In the genomic region with DNA sequence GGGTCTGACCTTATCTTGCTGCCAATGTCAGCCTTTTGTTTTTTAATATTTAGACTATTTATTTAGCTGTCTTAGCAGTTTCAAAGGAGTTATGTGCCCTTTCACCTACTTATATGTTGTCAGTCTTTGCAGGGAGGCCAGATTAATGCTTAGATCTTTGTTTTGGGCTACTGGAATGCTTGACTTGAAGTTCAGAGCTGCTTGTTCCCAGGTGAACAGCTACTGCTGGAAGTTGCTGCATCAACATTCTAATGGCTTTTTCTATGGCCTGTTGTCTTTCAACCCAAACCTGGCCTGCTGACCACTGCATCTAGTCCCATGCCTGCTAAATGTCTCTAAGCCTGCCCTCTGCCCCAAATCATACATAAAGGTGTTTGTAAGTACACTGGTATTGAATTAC, we compare ENCODE assay signal across 3 cellular contexts.
TF ChIP-seq lines count a peak whose summit lies in the region.

No MANE protein-coding gene starts in this region.

TF ChIP-seq in SK-N-SH, 30 proteins besides CTCF, POLR2A, EP300 and RAD21:
- no peak for TF ChIP-seq PBX3 (IDR thresholded peaks at IDR 0.05)
- no peak for TF ChIP-seq GABPA (IDR thresholded peaks at IDR 0.05; ENCODE audit: low read depth)
- TF ChIP-seq SIN3A (IDR thresholded peaks at IDR 0.05; ENCODE audit: borderline replicate concordance, low read depth, low read length) = no peak
- TF ChIP-seq MXI1 (IDR thresholded peaks at IDR 0.05; ENCODE audit: low read depth, low read length) = no peak
- TF ChIP-seq SMC3 (IDR thresholded peaks at IDR 0.05; ENCODE audit: low read depth, low read length) = no peak
- TF ChIP-seq, protein P1, sequence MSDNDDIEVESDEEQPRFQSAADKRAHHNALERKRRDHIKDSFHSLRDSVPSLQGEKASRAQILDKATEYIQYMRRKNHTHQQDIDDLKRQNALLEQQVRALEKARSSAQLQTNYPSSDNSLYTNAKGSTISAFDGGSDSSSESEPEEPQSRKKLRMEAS (IDR thresholded peaks at IDR 0.05; ENCODE audit: low read depth) = no peak
- TF ChIP-seq YY1 (IDR thresholded peaks at IDR 0.05; ENCODE audit: low read depth) = no peak
- TF ChIP-seq IRF3 (IDR thresholded peaks at IDR 0.05; ENCODE audit: low read depth, low read length) = no peak
- no peak for TF ChIP-seq JUND (IDR thresholded peaks at IDR 0.05)
- TF ChIP-seq NFIC (IDR thresholded peaks at IDR 0.05; ENCODE audit: borderline replicate concordance) = no peak
- TF ChIP-seq FOXJ3 (CRISPR knock-in tag; IDR thresholded peaks at IDR 0.05) = no peak
- TF ChIP-seq TCF12 (IDR thresholded peaks at IDR 0.05) = no peak
- no peak for TF ChIP-seq TAF1 (IDR thresholded peaks at IDR 0.05; ENCODE audit: borderline replicate concordance, low read depth, low read length)
- TF ChIP-seq USF2 (IDR thresholded peaks at IDR 0.05; ENCODE audit: borderline replicate concordance, low read depth, low read length) = no peak
- no peak for TF ChIP-seq USF1 (IDR thresholded peaks at IDR 0.05; ENCODE audit: borderline replicate concordance, low read depth)
- TF ChIP-seq NRF1 (IDR thresholded peaks at IDR 0.05; ENCODE audit: low read depth, low read length) = no peak
- TF ChIP-seq FOXM1 (IDR thresholded peaks at IDR 0.05; ENCODE audit: low read depth) = no peak
- no peak for TF ChIP-seq RCOR1 (IDR thresholded peaks at IDR 0.05; ENCODE audit: low read length)

TF ChIP-seq in SK-N-SH treated with all-trans-retinoic acid at 6 μM for 48 hours, 23 proteins besides CTCF, POLR2A, EP300 and RAD21 (continued from another document):
- no peak for TF ChIP-seq ZNF70 (CRISPR knock-in tag; IDR thresholded peaks at IDR 0.05)
- TF ChIP-seq GLIS3 (CRISPR knock-in tag; IDR thresholded peaks at IDR 0.05) = no peak
- TF ChIP-seq ARNTL (CRISPR knock-in tag; IDR thresholded peaks at IDR 0.05; ENCODE audit: borderline replicate concordance, low read depth) = no peak
- no peak for TF ChIP-seq ZC3H10 (CRISPR knock-in tag; IDR thresholded peaks at IDR 0.05)
- TF ChIP-seq TOX (CRISPR knock-in tag; IDR thresholded peaks at IDR 0.05; ENCODE audit: borderline replicate concordance) = no peak
- TF ChIP-seq SNAI2 (CRISPR knock-in tag; IDR thresholded peaks at IDR 0.05) = no peak
- TF ChIP-seq CSDC2 (CRISPR knock-in tag; IDR thresholded peaks at IDR 0.05) = no peak
- no peak for TF ChIP-seq OSR1 (CRISPR knock-in tag; IDR thresholded peaks at IDR 0.05)
- no peak for TF ChIP-seq BACH2 (CRISPR knock-in tag; IDR thresholded peaks at IDR 0.05; ENCODE audit: borderline replicate concordance)
- TF ChIP-seq, protein P2, sequence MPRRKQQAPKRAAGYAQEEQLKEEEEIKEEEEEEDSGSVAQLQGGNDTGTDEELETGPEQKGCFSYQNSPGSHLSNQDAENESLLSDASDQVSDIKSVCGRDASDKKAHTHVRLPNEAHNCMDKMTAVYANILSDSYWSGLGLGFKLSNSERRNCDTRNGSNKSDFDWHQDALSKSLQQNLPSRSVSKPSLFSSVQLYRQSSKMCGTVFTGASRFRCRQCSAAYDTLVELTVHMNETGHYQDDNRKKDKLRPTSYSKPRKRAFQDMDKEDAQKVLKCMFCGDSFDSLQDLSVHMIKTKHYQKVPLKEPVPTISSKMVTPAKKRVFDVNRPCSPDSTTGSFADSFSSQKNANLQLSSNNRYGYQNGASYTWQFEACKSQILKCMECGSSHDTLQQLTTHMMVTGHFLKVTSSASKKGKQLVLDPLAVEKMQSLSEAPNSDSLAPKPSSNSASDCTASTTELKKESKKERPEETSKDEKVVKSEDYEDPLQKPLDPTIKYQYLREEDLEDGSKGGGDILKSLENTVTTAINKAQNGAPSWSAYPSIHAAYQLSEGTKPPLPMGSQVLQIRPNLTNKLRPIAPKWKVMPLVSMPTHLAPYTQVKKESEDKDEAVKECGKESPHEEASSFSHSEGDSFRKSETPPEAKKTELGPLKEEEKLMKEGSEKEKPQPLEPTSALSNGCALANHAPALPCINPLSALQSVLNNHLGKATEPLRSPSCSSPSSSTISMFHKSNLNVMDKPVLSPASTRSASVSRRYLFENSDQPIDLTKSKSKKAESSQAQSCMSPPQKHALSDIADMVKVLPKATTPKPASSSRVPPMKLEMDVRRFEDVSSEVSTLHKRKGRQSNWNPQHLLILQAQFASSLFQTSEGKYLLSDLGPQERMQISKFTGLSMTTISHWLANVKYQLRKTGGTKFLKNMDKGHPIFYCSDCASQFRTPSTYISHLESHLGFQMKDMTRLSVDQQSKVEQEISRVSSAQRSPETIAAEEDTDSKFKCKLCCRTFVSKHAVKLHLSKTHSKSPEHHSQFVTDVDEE (CRISPR knock-in tag; IDR thresholded peaks at IDR 0.05) = no peak
- TF ChIP-seq ZNF8 (CRISPR knock-in tag; IDR thresholded peaks at IDR 0.05) = no peak
- TF ChIP-seq, protein P3, sequence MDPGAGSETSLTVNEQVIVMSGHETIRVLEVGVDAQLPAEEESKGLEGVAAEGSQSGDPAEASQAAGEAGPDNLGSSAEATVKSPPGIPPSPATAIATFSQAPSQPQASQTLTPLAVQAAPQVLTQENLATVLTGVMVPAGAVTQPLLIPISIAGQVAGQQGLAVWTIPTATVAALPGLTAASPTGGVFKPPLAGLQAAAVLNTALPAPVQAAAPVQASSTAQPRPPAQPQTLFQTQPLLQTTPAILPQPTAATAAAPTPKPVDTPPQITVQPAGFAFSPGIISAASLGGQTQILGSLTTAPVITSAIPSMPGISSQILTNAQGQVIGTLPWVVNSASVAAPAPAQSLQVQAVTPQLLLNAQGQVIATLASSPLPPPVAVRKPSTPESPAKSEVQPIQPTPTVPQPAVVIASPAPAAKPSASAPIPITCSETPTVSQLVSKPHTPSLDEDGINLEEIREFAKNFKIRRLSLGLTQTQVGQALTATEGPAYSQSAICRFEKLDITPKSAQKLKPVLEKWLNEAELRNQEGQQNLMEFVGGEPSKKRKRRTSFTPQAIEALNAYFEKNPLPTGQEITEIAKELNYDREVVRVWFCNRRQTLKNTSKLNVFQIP (CRISPR knock-in tag; IDR thresholded peaks at IDR 0.05; ENCODE audit: borderline replicate concordance, low read depth) = no peak
- no peak for TF ChIP-seq RARB (CRISPR knock-in tag; IDR thresholded peaks at IDR 0.05)

TF ChIP-seq in K562, 482 proteins besides CTCF, POLR2A, EP300 and RAD21 (continued from another document):
- TF ChIP-seq ZNF24 (IDR thresholded peaks at IDR 0.05) = no peak
